8 cellular contexts compared by ENCODE assay signal in genomic region chr1:26771643-26772321, GRCh38. TPM values are rescaled to one million over a fixed set of nuclear protein-coding genes. Genes with fewer than 3 reads are reported as not detected.
A peak's percentile ranks its signal among the peaks of the same experiment; 100 is the strongest.
DNase-seq lines count a peak whose midpoint lies in the region; ATAC-seq, FAIRE-seq and TF ChIP-seq lines count a peak whose summit lies in the region.

No MANE protein-coding gene starts in this region.

- DNase-seq in A549 (ENCODE audit: low read depth in 1 of 2, low spot score in 1 of 2) (peak; percentile 69 to 87), GM12865 (ENCODE audit: low read depth) (peak; percentile 21), SW 1271 (lab: John Stamatoyannopoulos, UW) (peak; percentile 73 to 88), nephron progenitor cell (no peak), posterior cingulate gyrus (no peak), cortex of kidney (lab: John Stamatoyannopoulos, UW) (no peak)

- H3K9me3 ChIP-seq in A549 (no peaks in the 10 kb centered on the region), esophagus (ENCODE audit: control insufficient read depth in 2 of 2, insufficient read depth in 1 of 2, low read depth in 1 of 2, low read length in 1 of 2) (no peaks in the 10 kb centered on the region)

- TF ChIP-seq EP300 in A549 (IDR thresholded peaks at IDR 0.05) = no peak

- H3K36me3 ChIP-seq in esophagus (ENCODE audit: control insufficient read depth in 2 of 2, insufficient read depth in 2 of 2, low read length in 1 of 2) = peaks cover 24 to 55% of the 10 kb centered on the region in 2 donors

- peak overlapping the region; percentile 54 for H3K4me2 ChIP-seq in A549

- peaks cover 16% of the 10 kb centered on the region for H3K4me1 Mint-ChIP-seq in nephron progenitor cell

- H3K27me3 Mint-ChIP-seq in nephron progenitor cell (ENCODE audit: low read depth, poor library complexity) = no peaks in the 10 kb centered on the region

- no peak overlapping the region for H3K4me3 Mint-ChIP-seq in nephron progenitor cell

- CTCF ChIA-PET in A549 (lab: Yijun Ruan, JAX) = interaction anchor here (1.7 kb wide), 1 partner anchor 169 kb away, joined by 9 read pairs; no protein-coding TSS in a partner anchor

- H3K4me3 ChIP-seq in A549 (no peak overlapping the region), GM12865 (ENCODE audit: low read depth, low read length) (no peak overlapping the region), esophagus (ENCODE audit: low read depth in 1 of 2, low read length in 2 of 2) (no peak overlapping the region)

- POLR2A ChIA-PET in A549 (lab: Yijun Ruan, JAX) = no interaction called here

- peak overlapping the region; percentile 88 for H3K27ac Mint-ChIP-seq in nephron progenitor cell

- H3K27ac ChIP-seq in A549 = peak overlapping the region; percentile 3 to 78; a peak in 4 of 6 replicates
- peak overlapping the region; percentile 44 to 76 for H3K27ac ChIP-seq in esophagus (ENCODE audit: low read depth in 2 of 2, low read length in 1 of 2)

- H3K9me3 Mint-ChIP-seq in nephron progenitor cell = no peaks in the 10 kb centered on the region

- no peak for TF ChIP-seq POLR2A in A549 (IDR thresholded peaks at IDR 0.05; ENCODE audit: low read length)

- no peaks in the 10 kb centered on the region for H3K27me3 ChIP-seq in esophagus (ENCODE audit: control insufficient read depth in 1 of 2, insufficient read depth in 2 of 2, low read length in 2 of 2)

- no peak for FAIRE-seq in A549 (lab: Jason Lieb, UNC)

- no peak for TF ChIP-seq CTCF in A549 (IDR thresholded peaks at IDR 0.05)
- no peak for TF ChIP-seq CTCF in GM12865 (IDR thresholded peaks at IDR 0.05; ENCODE audit: insufficient read depth, low read depth, low read length, missing control alignments)
- no peak for TF ChIP-seq CTCF in nephron progenitor cell (IDR thresholded peaks at IDR 0.05)

- TF ChIP-seq RAD21 in A549 (conservative IDR thresholded peaks at IDR 0.05 in 1 of 2, IDR thresholded peaks at IDR 0.05 in 1 of 2) = no peak

- H3K4me1 ChIP-seq in A549 = peaks cover 29% of the 10 kb centered on the region
- H3K4me1 ChIP-seq in esophagus (ENCODE audit: control insufficient read depth in 2 of 2, insufficient read depth in 2 of 2, low read length in 1 of 2) = peaks cover 6 to 16% of the 10 kb centered on the region in 2 donors

- ATAC-seq in A549 = peak; percentile 71 to 91
- ATAC-seq in GM18907 (IDR thresholded peaks at IDR 0.05; ENCODE audit: unreplicated experiment) = no peak

- intact Hi-C loops in posterior cingulate gyrus (cut with DNase I) = no loop called here

- WGBS in A549 (ENCODE audit: missing lambda C conversion rate) = 52% methylated on average over 2 of the region's 2 CpGs
- WGBS in esophagus, 2 donors = 67 to 72% methylated on average over 2 of the region's 2 CpGs

- peaks cover 99% of the 10 kb centered on the region for H3K36me3 Mint-ChIP-seq in nephron progenitor cell (ENCODE audit: low read depth)

TF ChIP-seq in A549, 52 proteins besides CTCF, POLR2A, EP300 and RAD21:
- TF ChIP-seq RCOR1 (IDR thresholded peaks at IDR 0.05; ENCODE audit: low read depth, low read length) = no peak
- TF ChIP-seq RARB (CRISPR knock-in tag; IDR thresholded peaks at IDR 0.05) = peak; percentile 60; the same call in 1 of the 2 replicates
- TF ChIP-seq, protein P1, sequence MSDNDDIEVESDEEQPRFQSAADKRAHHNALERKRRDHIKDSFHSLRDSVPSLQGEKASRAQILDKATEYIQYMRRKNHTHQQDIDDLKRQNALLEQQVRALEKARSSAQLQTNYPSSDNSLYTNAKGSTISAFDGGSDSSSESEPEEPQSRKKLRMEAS (IDR thresholded peaks at IDR 0.05) = peak; percentile 56; the same call in 1 of the 2 replicates
- 0 out of 5 replicates have a peak, but pooled peaks of 1 of the 2 experiments have one; percentile 35 for TF ChIP-seq JUN (IDR thresholded peaks at IDR 0.05)
- no peak for TF ChIP-seq CHD4 (IDR thresholded peaks at IDR 0.05; ENCODE audit: borderline replicate concordance)
- no peak for TF ChIP-seq FOSL2 (IDR thresholded peaks at IDR 0.05)
- TF ChIP-seq FOSL2 (CRISPR knock-in tag; IDR thresholded peaks at IDR 0.05) = peak; percentile 82
TF ChIP-seq in A549: peak in this region for 4.

RNA-seq across cellular contexts. Expression of gene PIGV, which starts 16.0 kb away (rescaled TPM):
- 16.2 and 21.7 TPM in 2 replicates for polyA plus RNA-seq in A549 (2011; rRNA removed)
- polyA plus RNA-seq in A549 (2012; cell fraction: cytosol; rRNA removed) = 4.3 and 7.3 TPM in 2 replicates
- polyA plus RNA-seq in A549 (2012; cell fraction: nucleus; rRNA removed) = 6.0 and 7.6 TPM in 2 replicates
- polyA plus RNA-seq in A549 (2017; fragmentation: RNase III; extraction: RNeasy Plus Mini Kit Qiagen cat#74134 plus additional on column Dnase treatment) = 6.1 to 7.0 TPM (median 6.6 TPM) in 3 replicates
- polyA minus RNA-seq in A549 (2011; rRNA and poly(A)+ RNA removed) = 23.4 and 30.7 TPM in 2 replicates
- polyA plus RNA-seq in esophagus = 1 to 10 TPM; 5.1 to 7.1 TPM

RNA-seq across cellular contexts. Expression of gene ZDHHC18, which starts 54.7 kb away (rescaled TPM):
- polyA plus RNA-seq in A549 (2011; rRNA removed) (20.0 and 27.0 TPM in 2 replicates), A549 (2017; fragmentation: RNase III; extraction: RNeasy Plus Mini Kit Qiagen cat#74134 plus additional on column Dnase treatment) (15.0 to 16.2 TPM (median 15.7 TPM) in 3 replicates), esophagus (10 to 100 TPM; 14.4 to 15.0 TPM)
- 37.2 and 48.1 TPM in 2 replicates for polyA plus RNA-seq in A549 (2012; cell fraction: cytosol; rRNA removed)
- polyA plus RNA-seq in A549 (2012; cell fraction: nucleus; rRNA removed) = 44.4 and 45.8 TPM in 2 replicates
- 39.5 and 46.1 TPM in 2 replicates for polyA minus RNA-seq in A549 (2011; rRNA and poly(A)+ RNA removed)

Comparison
In these comparisons a context has a peak if more than half of its experiments do, and no peak if none do; other contexts are left out.
1. DNase-seq: peak in A549 (2 of 2), GM12865 (single experiment) and SW 1271 (2 of 2); none in nephron progenitor cell (single experiment), posterior cingulate gyrus (0 of 10) and cortex of kidney (single experiment).